1 cellular context compared by ENCODE assay signal in the genomic region with DNA sequence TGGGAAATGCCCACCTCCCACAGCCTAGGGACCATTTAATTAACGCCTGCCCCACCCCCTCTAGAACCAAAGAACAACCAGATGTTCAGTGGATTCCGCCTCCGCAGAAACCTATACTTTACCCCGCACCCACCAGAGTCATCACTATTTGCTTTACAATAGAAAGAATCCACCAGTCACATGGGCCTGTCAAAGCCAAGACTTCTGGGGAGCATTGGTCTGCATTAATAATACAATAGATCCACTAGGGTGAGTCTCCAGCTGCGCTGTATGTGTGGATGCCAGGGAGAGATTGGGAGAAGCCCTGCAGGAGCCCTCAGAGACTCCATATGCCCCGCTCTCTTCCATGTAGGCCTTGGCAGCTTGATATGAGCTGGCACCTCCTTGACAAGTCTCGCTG.
TF ChIP-seq lines count a peak whose summit lies in the region.

No MANE protein-coding gene starts in this region.

TF ChIP-seq in H1, 55 proteins besides CTCF, POLR2A, EP300 and RAD21:
- TF ChIP-seq TAF1 (IDR thresholded peaks at IDR 0.05; ENCODE audit: low read depth, low read length) (no peak), KDM1A (IDR thresholded peaks at IDR 0.05; ENCODE audit: borderline replicate concordance, low read length) (no peak), SRF (IDR thresholded peaks at IDR 0.05; ENCODE audit: low read depth, low read length) (no peak), SAP30 (IDR thresholded peaks at IDR 0.05; ENCODE audit: insufficient read depth, insufficient replicate concordance, low read length) (no peak), SUZ12 (IDR thresholded peaks at IDR 0.05; ENCODE audit: low read length) (no peak), YY1 (IDR thresholded peaks at IDR 0.05; ENCODE audit: low read depth, low read length) (no peak), ASH2L (IDR thresholded peaks at IDR 0.05; ENCODE audit: low read length) (no peak), CBX8 (IDR thresholded peaks at IDR 0.05; ENCODE audit: borderline replicate concordance, low read depth, low read length) (no peak), TBP (IDR thresholded peaks at IDR 0.05; ENCODE audit: low read depth, low read length) (no peak), ZNF274 (IDR thresholded peaks at IDR 0.05; ENCODE audit: borderline replicate concordance, extremely low read depth, low read length) (no peak), CHD1 (IDR thresholded peaks at IDR 0.05; ENCODE audit: low read depth, low read length) (no peak), PHF8 (conservative IDR thresholded peaks at IDR 0.05; ENCODE audit: low read depth, low read length) (no peak), SIN3A (conservative IDR thresholded peaks at IDR 0.05 in 1 of 2, IDR thresholded peaks at IDR 0.05 in 1 of 2; ENCODE audit: low read depth in 1 of 2, low read length in 2 of 2) (0 out of 4 replicates have a peak, but pooled peaks of 1 of the 2 experiments have one; percentile 24), TEAD4 (IDR thresholded peaks at IDR 0.05; ENCODE audit: low read depth, low read length) (0 out of 2 replicates have a peak, but pooled peaks have one; percentile 40), EGR1 (IDR thresholded peaks at IDR 0.05; ENCODE audit: borderline replicate concordance, low read depth, low read length) (peak; percentile 75), TCF12 (IDR thresholded peaks at IDR 0.05; ENCODE audit: low read depth, low read length) (peak; percentile 86; the same call in 1 of the 2 replicates), BRCA1 (IDR thresholded peaks at IDR 0.05; ENCODE audit: low read depth, low read length) (no peak), KDM5A (IDR thresholded peaks at IDR 0.05; ENCODE audit: low read length) (no peak), EZH2 (IDR thresholded peaks at IDR 0.05; ENCODE audit: low read depth, low read length, severe bottlenecking) (no peak), HDAC2 (IDR thresholded peaks at IDR 0.05; ENCODE audit: borderline replicate concordance in 1 of 2, low read depth in 2 of 2, low read length in 2 of 2) (no peak; a peak in 1 of 4 replicates)
- TF ChIP-seq, protein P1, sequence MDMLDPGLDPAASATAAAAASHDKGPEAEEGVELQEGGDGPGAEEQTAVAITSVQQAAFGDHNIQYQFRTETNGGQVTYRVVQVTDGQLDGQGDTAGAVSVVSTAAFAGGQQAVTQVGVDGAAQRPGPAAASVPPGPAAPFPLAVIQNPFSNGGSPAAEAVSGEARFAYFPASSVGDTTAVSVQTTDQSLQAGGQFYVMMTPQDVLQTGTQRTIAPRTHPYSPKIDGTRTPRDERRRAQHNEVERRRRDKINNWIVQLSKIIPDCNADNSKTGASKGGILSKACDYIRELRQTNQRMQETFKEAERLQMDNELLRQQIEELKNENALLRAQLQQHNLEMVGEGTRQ (IDR thresholded peaks at IDR 0.05; ENCODE audit: low read length) = peak; percentile 72
- TF ChIP-seq, protein P2, sequence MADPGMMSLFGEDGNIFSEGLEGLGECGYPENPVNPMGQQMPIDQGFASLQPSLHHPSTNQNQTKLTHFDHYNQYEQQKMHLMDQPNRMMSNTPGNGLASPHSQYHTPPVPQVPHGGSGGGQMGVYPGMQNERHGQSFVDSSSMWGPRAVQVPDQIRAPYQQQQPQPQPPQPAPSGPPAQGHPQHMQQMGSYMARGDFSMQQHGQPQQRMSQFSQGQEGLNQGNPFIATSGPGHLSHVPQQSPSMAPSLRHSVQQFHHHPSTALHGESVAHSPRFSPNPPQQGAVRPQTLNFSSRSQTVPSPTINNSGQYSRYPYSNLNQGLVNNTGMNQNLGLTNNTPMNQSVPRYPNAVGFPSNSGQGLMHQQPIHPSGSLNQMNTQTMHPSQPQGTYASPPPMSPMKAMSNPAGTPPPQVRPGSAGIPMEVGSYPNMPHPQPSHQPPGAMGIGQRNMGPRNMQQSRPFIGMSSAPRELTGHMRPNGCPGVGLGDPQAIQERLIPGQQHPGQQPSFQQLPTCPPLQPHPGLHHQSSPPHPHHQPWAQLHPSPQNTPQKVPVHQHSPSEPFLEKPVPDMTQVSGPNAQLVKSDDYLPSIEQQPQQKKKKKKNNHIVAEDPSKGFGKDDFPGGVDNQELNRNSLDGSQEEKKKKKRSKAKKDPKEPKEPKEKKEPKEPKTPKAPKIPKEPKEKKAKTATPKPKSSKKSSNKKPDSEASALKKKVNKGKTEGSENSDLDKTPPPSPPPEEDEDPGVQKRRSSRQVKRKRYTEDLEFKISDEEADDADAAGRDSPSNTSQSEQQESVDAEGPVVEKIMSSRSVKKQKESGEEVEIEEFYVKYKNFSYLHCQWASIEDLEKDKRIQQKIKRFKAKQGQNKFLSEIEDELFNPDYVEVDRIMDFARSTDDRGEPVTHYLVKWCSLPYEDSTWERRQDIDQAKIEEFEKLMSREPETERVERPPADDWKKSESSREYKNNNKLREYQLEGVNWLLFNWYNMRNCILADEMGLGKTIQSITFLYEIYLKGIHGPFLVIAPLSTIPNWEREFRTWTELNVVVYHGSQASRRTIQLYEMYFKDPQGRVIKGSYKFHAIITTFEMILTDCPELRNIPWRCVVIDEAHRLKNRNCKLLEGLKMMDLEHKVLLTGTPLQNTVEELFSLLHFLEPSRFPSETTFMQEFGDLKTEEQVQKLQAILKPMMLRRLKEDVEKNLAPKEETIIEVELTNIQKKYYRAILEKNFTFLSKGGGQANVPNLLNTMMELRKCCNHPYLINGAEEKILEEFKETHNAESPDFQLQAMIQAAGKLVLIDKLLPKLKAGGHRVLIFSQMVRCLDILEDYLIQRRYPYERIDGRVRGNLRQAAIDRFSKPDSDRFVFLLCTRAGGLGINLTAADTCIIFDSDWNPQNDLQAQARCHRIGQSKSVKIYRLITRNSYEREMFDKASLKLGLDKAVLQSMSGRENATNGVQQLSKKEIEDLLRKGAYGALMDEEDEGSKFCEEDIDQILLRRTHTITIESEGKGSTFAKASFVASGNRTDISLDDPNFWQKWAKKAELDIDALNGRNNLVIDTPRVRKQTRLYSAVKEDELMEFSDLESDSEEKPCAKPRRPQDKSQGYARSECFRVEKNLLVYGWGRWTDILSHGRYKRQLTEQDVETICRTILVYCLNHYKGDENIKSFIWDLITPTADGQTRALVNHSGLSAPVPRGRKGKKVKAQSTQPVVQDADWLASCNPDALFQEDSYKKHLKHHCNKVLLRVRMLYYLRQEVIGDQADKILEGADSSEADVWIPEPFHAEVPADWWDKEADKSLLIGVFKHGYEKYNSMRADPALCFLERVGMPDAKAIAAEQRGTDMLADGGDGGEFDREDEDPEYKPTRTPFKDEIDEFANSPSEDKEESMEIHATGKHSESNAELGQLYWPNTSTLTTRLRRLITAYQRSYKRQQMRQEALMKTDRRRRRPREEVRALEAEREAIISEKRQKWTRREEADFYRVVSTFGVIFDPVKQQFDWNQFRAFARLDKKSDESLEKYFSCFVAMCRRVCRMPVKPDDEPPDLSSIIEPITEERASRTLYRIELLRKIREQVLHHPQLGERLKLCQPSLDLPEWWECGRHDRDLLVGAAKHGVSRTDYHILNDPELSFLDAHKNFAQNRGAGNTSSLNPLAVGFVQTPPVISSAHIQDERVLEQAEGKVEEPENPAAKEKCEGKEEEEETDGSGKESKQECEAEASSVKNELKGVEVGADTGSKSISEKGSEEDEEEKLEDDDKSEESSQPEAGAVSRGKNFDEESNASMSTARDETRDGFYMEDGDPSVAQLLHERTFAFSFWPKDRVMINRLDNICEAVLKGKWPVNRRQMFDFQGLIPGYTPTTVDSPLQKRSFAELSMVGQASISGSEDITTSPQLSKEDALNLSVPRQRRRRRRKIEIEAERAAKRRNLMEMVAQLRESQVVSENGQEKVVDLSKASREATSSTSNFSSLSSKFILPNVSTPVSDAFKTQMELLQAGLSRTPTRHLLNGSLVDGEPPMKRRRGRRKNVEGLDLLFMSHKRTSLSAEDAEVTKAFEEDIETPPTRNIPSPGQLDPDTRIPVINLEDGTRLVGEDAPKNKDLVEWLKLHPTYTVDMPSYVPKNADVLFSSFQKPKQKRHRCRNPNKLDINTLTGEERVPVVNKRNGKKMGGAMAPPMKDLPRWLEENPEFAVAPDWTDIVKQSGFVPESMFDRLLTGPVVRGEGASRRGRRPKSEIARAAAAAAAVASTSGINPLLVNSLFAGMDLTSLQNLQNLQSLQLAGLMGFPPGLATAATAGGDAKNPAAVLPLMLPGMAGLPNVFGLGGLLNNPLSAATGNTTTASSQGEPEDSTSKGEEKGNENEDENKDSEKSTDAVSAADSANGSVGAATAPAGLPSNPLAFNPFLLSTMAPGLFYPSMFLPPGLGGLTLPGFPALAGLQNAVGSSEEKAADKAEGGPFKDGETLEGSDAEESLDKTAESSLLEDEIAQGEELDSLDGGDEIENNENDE (IDR thresholded peaks at IDR 0.05; ENCODE audit: insufficient replicate concordance, low read length) = no peak
